21 cellular contexts compared by ENCODE assay signal in genomic region chrX:20471483-20471882, GRCh38.
"Had no signal": no experiment of that assay in that cellular context is flagged by ENCODE, and none has a peak within 500 bp of the region (broad histone marks: within the 10 kb centered on the region; RNA-seq: fewer than 3 reads in every experiment).

No MANE protein-coding gene starts in this region.

- H3K9me3 ChIP-seq: colonic mucosa, heart left ventricle, neutrophil, right atrium auricular region, suprapubic skin, thyroid gland had no signal

- H3K4me1 ChIP-seq: colonic mucosa, foreskin keratinocyte, heart left ventricle, right atrium auricular region, suprapubic skin, thyroid gland had no signal

- H3K4me1 Mint-ChIP-seq: naive thymus-derived CD4-positive, alpha-beta T cell; nephron progenitor cell; stimulated activated effector memory CD8-positive, alpha-beta T cell treated with anti-CD3 and anti-CD28 coated beads, Interleukin-12 subunit alpha, Interleukin-12 subunit beta, amount 100 ng/mL, for 72 hours had no signal

- H3K36me3 Mint-ChIP-seq: stimulated activated effector memory CD8-positive, alpha-beta T cell treated with anti-CD3 and anti-CD28 coated beads, Interleukin-12 subunit alpha, Interleukin-12 subunit beta, amount 100 ng/mL, for 72 hours; type B pancreatic cell had no signal

- H3K27me3 ChIP-seq: colonic mucosa, foreskin keratinocyte, neutrophil, right atrium auricular region, suprapubic skin, thyroid gland had no signal

- H3K4me3 ChIP-seq: colonic mucosa, heart left ventricle, right atrium auricular region, smooth muscle cell, suprapubic skin, thyroid gland had no signal

- H3K27me3 Mint-ChIP-seq: type B pancreatic cell had no signal

- H3K4me3 Mint-ChIP-seq: naive thymus-derived CD4-positive, alpha-beta T cell; nephron progenitor cell; stimulated activated effector memory CD8-positive, alpha-beta T cell treated with anti-CD3 and anti-CD28 coated beads, Interleukin-12 subunit alpha, Interleukin-12 subunit beta, amount 100 ng/mL, for 72 hours; type B pancreatic cell had no signal

- H3K36me3 ChIP-seq: colonic mucosa, heart left ventricle, neutrophil, right atrium auricular region, suprapubic skin, thyroid gland had no signal

- DNase-seq: colonic mucosa; dermis blood vessel endothelial cell; erythroblast; foreskin keratinocyte; heart left ventricle; hippocampal formation; mesendoderm; naive thymus-derived CD4-positive, alpha-beta T cell; nephron progenitor cell; posterior cingulate gyrus; stimulated activated CD4-positive, alpha-beta T cell treated with anti-CD3 and anti-CD28 coated beads, Interleukin-4, amount 100 ng/mL, for 1 hour; stimulated activated CD8-positive, alpha-beta memory T cell treated with anti-CD3 and anti-CD28 coated beads, Interleukin-4, amount 100 ng/mL, for 48 hours; stimulated activated naive CD8-positive, alpha-beta T cell treated with anti-CD3 and anti-CD28 coated beads, Interleukin-15, Interleukin-2, amounts not matched to agents 100 U/mL and 50 U/mL, for 24 hours; thyroid gland had no signal

- FAIRE-seq: urothelium cell line had no signal

- H3K9me3 Mint-ChIP-seq: naive thymus-derived CD4-positive, alpha-beta T cell; nephron progenitor cell; stimulated activated effector memory CD8-positive, alpha-beta T cell treated with anti-CD3 and anti-CD28 coated beads, Interleukin-12 subunit alpha, Interleukin-12 subunit beta, amount 100 ng/mL, for 72 hours; type B pancreatic cell had no signal

- ATAC-seq: foreskin keratinocyte; heart left ventricle; naive thymus-derived CD4-positive, alpha-beta T cell; stimulated activated effector memory CD8-positive, alpha-beta T cell treated with anti-CD3 and anti-CD28 coated beads, Interleukin-12 subunit alpha, Interleukin-12 subunit beta, amount 100 ng/mL, for 72 hours; stimulated activated naive CD8-positive, alpha-beta T cell treated with anti-CD3 and anti-CD28 coated beads, Interleukin-15, Interleukin-2, amounts not matched to agents 100 U/mL and 50 U/mL, for 24 hours had no signal

- H3K27ac Mint-ChIP-seq: naive thymus-derived CD4-positive, alpha-beta T cell; nephron progenitor cell; stimulated activated effector memory CD8-positive, alpha-beta T cell treated with anti-CD3 and anti-CD28 coated beads, Interleukin-12 subunit alpha, Interleukin-12 subunit beta, amount 100 ng/mL, for 72 hours; type B pancreatic cell had no signal
